8 cellular contexts compared by ENCODE assay signal in the genomic region with DNA sequence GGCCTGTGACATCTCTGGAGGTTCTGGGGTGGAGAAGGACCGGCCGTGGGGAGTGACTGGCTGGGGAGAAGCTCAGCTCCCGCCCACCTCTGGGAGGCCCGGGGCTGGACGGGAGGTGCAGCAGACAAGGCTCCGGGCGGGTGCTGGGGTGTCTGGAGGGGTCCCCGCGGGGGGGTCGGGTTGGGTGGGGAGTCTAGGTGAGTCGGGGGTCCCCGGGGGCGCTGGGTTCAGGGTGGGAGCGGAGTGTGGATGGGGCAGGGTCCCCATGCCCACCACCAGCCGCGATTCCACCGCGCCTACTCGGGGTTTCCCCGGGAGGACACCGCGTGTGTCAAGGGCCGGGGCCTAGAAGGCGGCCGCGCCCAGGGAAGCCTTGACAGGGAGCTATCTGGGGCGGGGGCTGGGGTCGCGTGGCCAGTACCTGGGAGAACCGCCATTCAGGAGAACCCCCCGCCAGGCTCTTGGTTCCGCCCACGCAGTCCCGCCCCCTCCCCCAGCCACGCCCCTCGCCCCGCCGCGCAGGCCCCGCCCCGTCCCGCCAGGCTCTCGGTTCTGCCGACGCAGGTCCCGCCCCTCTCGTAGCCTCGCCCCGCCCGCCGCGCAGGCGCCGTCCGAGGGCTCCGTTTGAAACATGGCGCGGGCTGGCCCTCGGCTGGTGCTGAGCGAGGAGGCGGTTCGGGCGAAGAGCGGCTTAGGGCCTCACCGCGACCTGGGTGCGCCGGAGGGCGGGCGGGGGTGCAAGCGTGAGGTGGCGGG. TPM values are rescaled to one million over a fixed set of nuclear protein-coding genes. Genes with fewer than 3 reads are reported as not detected.
A peak's percentile ranks its signal among the peaks of the same experiment; 100 is the strongest.
DNase-seq lines count a peak whose midpoint lies in the region; ATAC-seq and TF ChIP-seq lines count a peak whose summit lies in the region.

A gene with protein sequence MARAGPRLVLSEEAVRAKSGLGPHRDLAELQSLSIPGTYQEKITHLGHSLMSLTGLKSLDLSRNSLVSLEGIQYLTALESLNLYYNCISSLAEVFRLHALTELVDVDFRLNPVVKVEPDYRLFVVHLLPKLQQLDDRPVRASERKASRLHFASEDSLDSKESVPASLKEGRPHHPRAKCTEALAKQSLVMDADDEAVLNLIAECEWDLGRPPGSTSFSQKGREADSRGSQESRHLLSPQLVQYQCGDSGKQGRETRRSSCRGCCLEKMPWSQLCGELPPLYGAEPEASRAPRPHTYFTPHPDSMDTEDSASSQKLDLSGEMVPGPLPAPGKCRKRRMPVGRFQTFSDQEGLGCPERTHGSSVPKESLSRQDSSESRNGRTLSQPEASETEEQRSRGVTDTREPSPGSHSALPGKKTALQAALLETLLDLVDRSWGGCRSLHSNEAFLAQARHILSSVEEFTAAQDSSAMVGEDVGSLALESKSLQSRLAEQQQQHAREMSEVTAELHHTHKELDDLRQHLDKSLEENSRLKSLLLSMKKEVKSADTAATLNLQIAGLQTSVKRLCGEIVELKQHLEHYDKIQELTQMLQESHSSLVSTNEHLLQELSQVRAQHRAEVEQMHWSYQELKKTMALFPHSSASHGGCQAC (plus strand): TSS at position 610 of the 756 bp plus-strand sequence. CDS start 22 bp downstream, at position 632.

- peak; percentile 59 for DNase-seq in DMS79 (lab: John Stamatoyannopoulos, UW)
- DNase-seq in Karpas-422, result peak; percentile 97
- peak; percentile 95 for DNase-seq in RPMI8226
- DNase-seq in activated T-helper 1 cell treated with anti-CD3 and anti-CD28 coated beads, Interleukin-2, amount 50 U/mL, for 16 hours (ENCODE audit: low read depth in 1 of 2, low spot score in 1 of 2), result peak; percentile 89 to 92
- DNase-seq in fibroblast of peridontal ligament (ENCODE audit: extremely low read depth), result peak; percentile 68
- peak; percentile 77 to 92 (median 90) for DNase-seq in stimulated activated naive CD4-positive, alpha-beta T cell (lab: John Stamatoyannopoulos, UW)

- H3K9me2 ChIP-seq in Karpas-422 (replicated peaks; ENCODE audit: insufficient read depth, low read length), result no peaks in the 10 kb centered on the region

- H2AFZ ChIP-seq in Karpas-422 (ENCODE audit: low read length), result peak within 1 kb of the TSS; percentile 74; the same call in 1 of the 2 replicates

- H3K27ac Mint-ChIP-seq in nephron, result peak within 1 kb of the TSS in 2 of 3 experiments; percentile 51 to 76

- H3K9ac ChIP-seq in Karpas-422 (ENCODE audit: low read length), result peak within 1 kb of the TSS; percentile 90

- H3K9me3 ChIP-seq in Karpas-422 (ENCODE audit: low read length), result no peaks in the 10 kb centered on the region; the same call in 1 of the 2 replicates

- peak within 1 kb of the TSS; percentile 53 for H3K27ac ChIP-seq in Karpas-422 (ENCODE audit: low read length)

- peaks cover 18% of the 10 kb centered on the region for H3K4me1 Mint-ChIP-seq in nephron

- H3K4me3 ChIP-seq in Karpas-422 (ENCODE audit: low read length), result peak within 1 kb of the TSS; percentile 95

- H3K9me3 Mint-ChIP-seq in nephron, result peaks cover 7% of the 10 kb centered on the region

- H3K4me3 Mint-ChIP-seq in nephron, result peak within 1 kb of the TSS; percentile 85 to 96 (median 91)

- H3K4me1 ChIP-seq in Karpas-422 (ENCODE audit: low read length), result peaks cover 22% of the 10 kb centered on the region

- H4K20me1 ChIP-seq in Karpas-422 (ENCODE audit: insufficient read depth, low read depth, low read length), result no peaks in the 10 kb centered on the region

- H3K79me2 ChIP-seq in Karpas-422 (ENCODE audit: low read length), result peaks cover 46% of the 10 kb centered on the region

- peaks cover 6% of the 10 kb centered on the region for H3K27me3 Mint-ChIP-seq in nephron (ENCODE audit: low read depth)

- peaks cover 14% of the 10 kb centered on the region for H3K36me3 ChIP-seq in Karpas-422 (ENCODE audit: insufficient read depth, low read length)

- H3K27me3 ChIP-seq in Karpas-422 (ENCODE audit: low read length), result no peaks in the 10 kb centered on the region

- peaks cover 30% of the 10 kb centered on the region for H3K36me3 Mint-ChIP-seq in nephron (ENCODE audit: low read depth)

- peak; percentile 81 for ATAC-seq in GM21737 (IDR thresholded peaks at IDR 0.05; ENCODE audit: unreplicated experiment)

- TF ChIP-seq CTCF in nephron (IDR thresholded peaks at IDR 0.05; ENCODE audit: unreplicated experiment in 3 of 3), result no peak

- peak within 1 kb of the TSS; percentile 92 for H3K4me2 ChIP-seq in Karpas-422 (ENCODE audit: low read depth, low read length, poor library complexity, severe bottlenecking)

RNA-seq across cellular contexts. Expression of the gene that starts here (rescaled TPM):
- total RNA-seq in Karpas-422 (2014; rRNA removed; shearing (Covaris generic); ENCODE audit: low replicate concordance), result 14.6 and 22.8 TPM in 2 replicates

Comparison
In these comparisons a context has a peak if more than half of its experiments do, and no peak if none do; other contexts are left out.
1. Peak in every context shown above with its lines: DNase-seq, ATAC-seq, H3K4me3 ChIP-seq and H3K27ac ChIP-seq.